In the genomic region with DNA sequence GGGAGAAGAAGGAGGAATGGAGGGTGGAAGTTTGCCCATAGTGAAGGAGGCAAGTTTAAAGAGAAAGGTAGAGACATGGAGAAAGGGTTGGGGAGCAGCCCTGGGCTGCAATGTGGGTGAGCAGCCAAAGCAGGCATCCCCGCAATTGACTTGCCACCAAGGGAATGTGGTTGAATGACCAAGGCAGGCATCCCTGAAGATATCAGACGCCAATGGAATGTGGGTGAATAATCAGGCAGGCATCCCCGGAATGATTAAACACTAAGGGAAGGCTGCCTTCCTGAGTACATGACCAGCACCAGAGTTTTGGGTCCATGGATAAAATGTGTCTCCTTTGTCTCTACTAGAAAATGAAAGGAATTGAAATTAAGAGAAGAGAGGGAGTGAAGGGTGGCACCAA, we compare ENCODE assay signal across 10 cellular contexts. TPM values are rescaled to one million over a fixed set of nuclear protein-coding genes. Genes with fewer than 3 reads are reported as not detected.
DNase-seq lines count a peak whose midpoint lies in the region; TF ChIP-seq lines count a peak whose summit lies in the region.
"Not testable (repeated sequence)": the region's sequence is repeated elsewhere in the genome, so short reads cannot be mapped to it uniquely, and the experiment has no call there.
"Had no signal": no experiment of that assay in that cellular context is flagged by ENCODE, and none has a peak within 500 bp of the region (broad histone marks: within the 10 kb centered on the region; RNA-seq: fewer than 3 reads in every experiment).

No MANE protein-coding gene starts in this region.

- peaks cover 18% of the 10 kb centered on the region for H3K9me3 ChIP-seq in PC-9 (ENCODE audit: insufficient read depth, low read depth)

- TF ChIP-seq CTCF in Calu3 (IDR thresholded peaks at IDR 0.05; ENCODE audit: unreplicated experiment); PC-9 (conservative IDR thresholded peaks at IDR 0.05); choroid plexus epithelial cell (conservative IDR thresholded peaks at IDR 0.05; ENCODE audit: low read depth, low read length); fibroblast of villous mesenchyme (IDR thresholded peaks at IDR 0.05; ENCODE audit: insufficient read depth, low read depth, low read length): not testable (repeated sequence)

- POLR2A ChIA-PET in PC-9 (lab: Charles Lee; ENCODE audit: unreplicated experiment); activated CD4-positive, alpha-beta T cell treated with anti-CD3 and anti-CD28 coated beads, Interleukin-2, amount 10 ng/mL, durations not matched to agents 7 days and 5 days (lab: Charles Lee): not testable (repeated sequence)

- not testable (repeated sequence) for H4K8ac ChIP-seq in mesendoderm (ENCODE audit: low read depth, low read length)

- H3K23ac ChIP-seq in mesendoderm (ENCODE audit: low read length) = not testable (repeated sequence)

- intact Hi-C loops in Calu3 (cut with micrococcal nuclease; ENCODE audit: unreplicated experiment) = loop anchor here (5.0 kb wide), 1 partner anchor 37 kb away; a partner anchor contains a TSS
- intact Hi-C loops in PC-9 (cut with micrococcal nuclease; ENCODE audit: unreplicated experiment) = loop anchor here (1.0 kb wide), 1 partner anchor 76 kb away; a partner anchor contains a TSS

- H3K4me2 ChIP-seq in PC-9 = peak overlapping the region; percentile 52
- not testable (repeated sequence) for H3K4me2 ChIP-seq in mesendoderm (ENCODE audit: low read length)

- H3K9ac ChIP-seq in mesendoderm (ENCODE audit: low read length) = not testable (repeated sequence)

- H3K79me2 ChIP-seq in PC-9 (ENCODE audit: low read depth); mesendoderm (ENCODE audit: control insufficient read depth, insufficient read depth, low read length): not testable (repeated sequence)

- WGBS in mesendoderm (ENCODE audit: extremely low coverage, insufficient coverage, low lambda C conversion rate) = no CpG with 5 or more reads among the region's 3 CpGs

- peak; percentile 63 for DNase-seq in Calu3
- DNase-seq in HK-2 (ENCODE audit: unreplicated experiment) = peak; percentile 71
- DNase-seq in PC-9 = peak; percentile 77 to 84
- DNase-seq in activated CD4-positive, alpha-beta T cell treated with anti-CD3 and anti-CD28 coated beads, Interleukin-2, amount 10 ng/mL, durations not matched to agents 7 days and 5 days = not testable (repeated sequence)
- peak; percentile 66 for DNase-seq in choroid plexus epithelial cell (ENCODE audit: low read depth)
- peak; percentile 21 for DNase-seq in fibroblast of villous mesenchyme (ENCODE audit: low read depth)
- DNase-seq in mesendoderm = peak; percentile 69

- H3K79me1 ChIP-seq in mesendoderm (ENCODE audit: low read length) = not testable (repeated sequence)

- H2BK120ac ChIP-seq in mesendoderm (ENCODE audit: low read depth, low read length) = not testable (repeated sequence)

- H4K5ac ChIP-seq in mesendoderm (ENCODE audit: low read length) = not testable (repeated sequence)

- not testable (repeated sequence) for H4K20me1 ChIP-seq in PC-9 (ENCODE audit: insufficient read depth)

- not testable (repeated sequence) for BruUV-seq in Calu3 (replicated peaks; lab: Mats Ljungman, UMichigan); PC-9 (replicated peaks; lab: Mats Ljungman, UMichigan)

- not testable (repeated sequence) for H3K27me3 ChIP-seq in PC-9 (ENCODE audit: insufficient read depth, low read depth); mesendoderm (ENCODE audit: insufficient read depth, low read length, poor library complexity)

- CTCF ChIA-PET in Calu3 (lab: Charles Lee); PC-9 (lab: Charles Lee); activated CD4-positive, alpha-beta T cell treated with anti-CD3 and anti-CD28 coated beads, Interleukin-2, amount 10 ng/mL, durations not matched to agents 7 days and 5 days (lab: Charles Lee): not testable (repeated sequence)

- not testable (repeated sequence) for H3K4ac ChIP-seq in mesendoderm (ENCODE audit: low read depth, low read length)

- not testable (repeated sequence) for H3K36me3 ChIP-seq in PC-9 (ENCODE audit: low read depth); mesendoderm (ENCODE audit: control insufficient read depth, insufficient read depth, low read length)

- not testable (repeated sequence) for H3K36me3 Mint-ChIP-seq in Calu3 (ENCODE audit: insufficient read depth, unreplicated experiment); activated CD4-positive, alpha-beta T cell treated with anti-CD3 and anti-CD28 coated beads, Interleukin-2, amount 10 ng/mL, durations not matched to agents 7 days and 5 days (ENCODE audit: low read depth)

- peaks cover 14% of the 10 kb centered on the region for H3F3A ChIP-seq in PC-9 (ENCODE audit: insufficient read depth, low read depth)

- H3K4me1 ChIP-seq in PC-9 (replicated peaks; ENCODE audit: insufficient read depth) = peaks cover 56% of the 10 kb centered on the region
- H3K4me1 ChIP-seq in mesendoderm (ENCODE audit: control insufficient read depth, low read depth, low read length) = not testable (repeated sequence)

- not testable (repeated sequence) for H3K4me3 ChIP-seq in PC-9; choroid plexus epithelial cell (ENCODE audit: low read depth, low read length); fibroblast of villous mesenchyme (ENCODE audit: low read depth, low read length); mesendoderm (ENCODE audit: low read length)

- not testable (repeated sequence) for H2BK15ac ChIP-seq in mesendoderm (replicated peaks; ENCODE audit: low read depth)

- not testable (repeated sequence) for H3K27me3 Mint-ChIP-seq in Calu3 (ENCODE audit: unreplicated experiment)
- H3K27me3 Mint-ChIP-seq in activated CD4-positive, alpha-beta T cell treated with anti-CD3 and anti-CD28 coated beads, Interleukin-2, amount 10 ng/mL, durations not matched to agents 7 days and 5 days = peaks cover 38% of the 10 kb centered on the region

- H3K9me2 ChIP-seq in PC-9 (ENCODE audit: insufficient read depth) = not testable (repeated sequence)

- not testable (repeated sequence) for H3K9me3 Mint-ChIP-seq in Calu3 (ENCODE audit: low read depth, unreplicated experiment); activated CD4-positive, alpha-beta T cell treated with anti-CD3 and anti-CD28 coated beads, Interleukin-2, amount 10 ng/mL, durations not matched to agents 7 days and 5 days

- not testable (repeated sequence) for H2BK5ac ChIP-seq in mesendoderm (ENCODE audit: low read length)

- H3K4me1 Mint-ChIP-seq in Calu3 (ENCODE audit: low read depth, unreplicated experiment) = peaks cover 11% of the 10 kb centered on the region
- peaks cover 13% of the 10 kb centered on the region for H3K4me1 Mint-ChIP-seq in activated CD4-positive, alpha-beta T cell treated with anti-CD3 and anti-CD28 coated beads, Interleukin-2, amount 10 ng/mL, durations not matched to agents 7 days and 5 days

- not testable (repeated sequence) for H3K56ac ChIP-seq in mesendoderm (ENCODE audit: low read length)

- H3K27ac Mint-ChIP-seq in Calu3 (ENCODE audit: unreplicated experiment) = not testable (repeated sequence)
- H3K27ac Mint-ChIP-seq in activated CD4-positive, alpha-beta T cell treated with anti-CD3 and anti-CD28 coated beads, Interleukin-2, amount 10 ng/mL, durations not matched to agents 7 days and 5 days = peak overlapping the region; percentile 54

- H2AK5ac ChIP-seq in mesendoderm (ENCODE audit: low read length) = not testable (repeated sequence)

- H3K27ac ChIP-seq in PC-9; mesendoderm (ENCODE audit: low read depth, low read length): not testable (repeated sequence)

- H3K18ac ChIP-seq in mesendoderm (ENCODE audit: low read length) = not testable (repeated sequence)

- H3K4me3 Mint-ChIP-seq in Calu3 (ENCODE audit: low read depth, unreplicated experiment) = peak overlapping the region; percentile 1
- not testable (repeated sequence) for H3K4me3 Mint-ChIP-seq in activated CD4-positive, alpha-beta T cell treated with anti-CD3 and anti-CD28 coated beads, Interleukin-2, amount 10 ng/mL, durations not matched to agents 7 days and 5 days

- H2AFZ ChIP-seq in PC-9 = not testable (repeated sequence)

RNA-seq across cellular contexts. Expression of a gene that starts 39.8 kb away (rescaled TPM):
- 0.26 and 0.32 TPM in 2 replicates for total RNA-seq in Calu3 (2022)
- not detected in 2 replicates for total RNA-seq in PC-9 (2021)
- 1 to 10 TPM in 1 of 2 experiments, under 1 TPM in 1; 0.94 to 1.0 TPM for total RNA-seq in activated CD4-positive, alpha-beta T cell treated with anti-CD3 and anti-CD28 coated beads, Interleukin-2, amount 10 ng/mL, durations not matched to agents 7 days and 5 days
- total RNA-seq in fibroblast of villous mesenchyme = under 0.01 TPM in 1 of 2 replicates, not detected in the other
- polyA plus RNA-seq in mesendoderm (2013, experiment 1 of 2) = not detected
- polyA plus RNA-seq in mesendoderm (2013, experiment 2 of 2) = not detected
- total RNA-seq: K562 had no signal
- polyA plus RNA-seq: esophagus, K562 had no signal

RNA-seq across cellular contexts. Expression of a gene that starts 53.5 kb away (rescaled TPM):
- total RNA-seq in Calu3 (2022) (4.2 and 7.6 TPM in 2 replicates), PC-9 (2021) (0.98 and 1.0 TPM in 2 replicates), fibroblast of villous mesenchyme (not detected in 2 replicates)
- total RNA-seq in activated CD4-positive, alpha-beta T cell treated with anti-CD3 and anti-CD28 coated beads, Interleukin-2, amount 10 ng/mL, durations not matched to agents 7 days and 5 days = not detected
- polyA plus RNA-seq in mesendoderm (2013, experiment 1 of 2) = 0.01 TPM
- 0.06 TPM for polyA plus RNA-seq in mesendoderm (2013, experiment 2 of 2)
- total RNA-seq: K562, subcutaneous adipose tissue had no signal
